1 cellular context compared by ENCODE assay signal in the genomic region with DNA sequence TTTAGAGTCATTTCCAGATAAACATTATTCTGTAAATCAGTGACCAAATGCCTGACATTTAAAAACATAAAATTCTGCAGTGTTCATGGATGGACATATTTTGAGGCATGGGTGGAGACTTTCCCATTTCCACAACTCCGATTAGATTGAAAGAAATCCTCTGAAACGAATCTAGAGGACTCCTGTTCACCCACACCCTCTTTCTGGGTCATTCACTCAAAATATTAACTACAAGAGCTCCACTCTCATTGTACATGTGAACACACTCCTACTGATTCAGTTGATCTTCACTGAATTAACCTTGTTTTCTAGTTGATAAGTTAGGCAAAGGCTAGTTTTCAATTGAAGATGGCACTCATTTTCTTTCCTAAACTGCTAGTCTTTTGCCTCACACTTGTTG.
TF ChIP-seq lines count a peak whose summit lies in the region.

No MANE protein-coding gene starts in this region.

TF ChIP-seq in GM12878, 131 proteins besides CTCF, POLR2A, EP300 and RAD21:
- TF ChIP-seq CHD2 (IDR thresholded peaks at IDR 0.05; ENCODE audit: borderline replicate concordance, low read depth, low read length): no peak
- TF ChIP-seq IKZF2 (IDR thresholded peaks at IDR 0.05): no peak
- no peak for TF ChIP-seq STAT1 (conservative IDR thresholded peaks at IDR 0.05)
- TF ChIP-seq, protein P1, sequence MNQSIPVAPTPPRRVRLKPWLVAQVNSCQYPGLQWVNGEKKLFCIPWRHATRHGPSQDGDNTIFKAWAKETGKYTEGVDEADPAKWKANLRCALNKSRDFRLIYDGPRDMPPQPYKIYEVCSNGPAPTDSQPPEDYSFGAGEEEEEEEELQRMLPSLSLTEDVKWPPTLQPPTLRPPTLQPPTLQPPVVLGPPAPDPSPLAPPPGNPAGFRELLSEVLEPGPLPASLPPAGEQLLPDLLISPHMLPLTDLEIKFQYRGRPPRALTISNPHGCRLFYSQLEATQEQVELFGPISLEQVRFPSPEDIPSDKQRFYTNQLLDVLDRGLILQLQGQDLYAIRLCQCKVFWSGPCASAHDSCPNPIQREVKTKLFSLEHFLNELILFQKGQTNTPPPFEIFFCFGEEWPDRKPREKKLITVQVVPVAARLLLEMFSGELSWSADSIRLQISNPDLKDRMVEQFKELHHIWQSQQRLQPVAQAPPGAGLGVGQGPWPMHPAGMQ (IDR thresholded peaks at IDR 0.05; ENCODE audit: borderline replicate concordance): no peak
- no peak for TF ChIP-seq SIX5 (IDR thresholded peaks at IDR 0.05; ENCODE audit: low read depth, low read length, severe bottlenecking)
- TF ChIP-seq, protein P2, sequence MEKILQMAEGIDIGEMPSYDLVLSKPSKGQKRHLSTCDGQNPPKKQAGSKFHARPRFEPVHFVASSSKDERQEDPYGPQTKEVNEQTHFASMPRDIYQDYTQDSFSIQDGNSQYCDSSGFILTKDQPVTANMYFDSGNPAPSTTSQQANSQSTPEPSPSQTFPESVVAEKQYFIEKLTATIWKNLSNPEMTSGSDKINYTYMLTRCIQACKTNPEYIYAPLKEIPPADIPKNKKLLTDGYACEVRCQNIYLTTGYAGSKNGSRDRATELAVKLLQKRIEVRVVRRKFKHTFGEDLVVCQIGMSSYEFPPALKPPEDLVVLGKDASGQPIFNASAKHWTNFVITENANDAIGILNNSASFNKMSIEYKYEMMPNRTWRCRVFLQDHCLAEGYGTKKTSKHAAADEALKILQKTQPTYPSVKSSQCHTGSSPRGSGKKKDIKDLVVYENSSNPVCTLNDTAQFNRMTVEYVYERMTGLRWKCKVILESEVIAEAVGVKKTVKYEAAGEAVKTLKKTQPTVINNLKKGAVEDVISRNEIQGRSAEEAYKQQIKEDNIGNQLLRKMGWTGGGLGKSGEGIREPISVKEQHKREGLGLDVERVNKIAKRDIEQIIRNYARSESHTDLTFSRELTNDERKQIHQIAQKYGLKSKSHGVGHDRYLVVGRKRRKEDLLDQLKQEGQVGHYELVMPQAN (conservative IDR thresholded peaks at IDR 0.05): no peak
- no peak for TF ChIP-seq ZNF622 (IDR thresholded peaks at IDR 0.05)
- no peak for TF ChIP-seq CBX5 (IDR thresholded peaks at IDR 0.05; ENCODE audit: low read depth)
- TF ChIP-seq, protein P3, sequence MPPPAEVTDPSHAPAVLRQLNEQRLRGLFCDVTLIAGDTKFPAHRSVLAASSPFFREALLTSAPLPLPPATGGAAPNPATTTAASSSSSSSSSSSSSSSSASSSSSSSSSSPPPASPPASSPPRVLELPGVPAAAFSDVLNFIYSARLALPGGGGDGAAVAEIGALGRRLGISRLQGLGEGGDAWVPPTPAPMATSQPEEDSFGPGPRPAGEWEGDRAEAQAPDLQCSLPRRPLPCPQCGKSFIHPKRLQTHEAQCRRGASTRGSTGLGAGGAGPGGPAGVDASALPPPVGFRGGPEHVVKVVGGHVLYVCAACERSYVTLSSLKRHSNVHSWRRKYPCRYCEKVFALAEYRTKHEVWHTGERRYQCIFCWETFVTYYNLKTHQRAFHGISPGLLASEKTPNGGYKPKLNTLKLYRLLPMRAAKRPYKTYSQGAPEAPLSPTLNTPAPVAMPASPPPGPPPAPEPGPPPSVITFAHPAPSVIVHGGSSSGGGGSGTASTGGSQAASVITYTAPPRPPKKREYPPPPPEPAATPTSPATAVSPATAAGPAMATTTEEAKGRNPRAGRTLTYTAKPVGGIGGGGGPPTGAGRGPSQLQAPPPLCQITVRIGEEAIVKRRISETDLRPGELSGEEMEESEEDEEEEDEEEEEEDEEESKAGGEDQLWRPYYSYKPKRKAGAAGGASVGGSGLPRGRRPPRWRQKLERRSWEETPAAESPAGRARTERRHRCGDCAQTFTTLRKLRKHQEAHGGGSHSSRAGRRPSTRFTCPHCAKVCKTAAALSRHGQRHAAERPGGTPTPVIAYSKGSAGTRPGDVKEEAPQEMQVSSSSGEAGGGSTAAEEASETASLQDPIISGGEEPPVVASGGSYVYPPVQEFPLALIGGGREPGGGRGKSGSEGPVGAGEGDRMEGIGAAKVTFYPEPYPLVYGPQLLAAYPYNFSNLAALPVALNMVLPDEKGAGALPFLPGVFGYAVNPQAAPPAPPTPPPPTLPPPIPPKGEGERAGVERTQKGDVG (CRISPR knock-in tag; IDR thresholded peaks at IDR 0.05): no peak
- TF ChIP-seq NRF1 (conservative IDR thresholded peaks at IDR 0.05; ENCODE audit: low read depth, low read length): no peak
- no peak for TF ChIP-seq GABPA (IDR thresholded peaks at IDR 0.05; ENCODE audit: low read depth)
- TF ChIP-seq HDGF (IDR thresholded peaks at IDR 0.05): no peak
- TF ChIP-seq SPI1 (IDR thresholded peaks at IDR 0.05; ENCODE audit: borderline replicate concordance, insufficient read depth, low read depth, low read length): no peak
- TF ChIP-seq, protein P4, sequence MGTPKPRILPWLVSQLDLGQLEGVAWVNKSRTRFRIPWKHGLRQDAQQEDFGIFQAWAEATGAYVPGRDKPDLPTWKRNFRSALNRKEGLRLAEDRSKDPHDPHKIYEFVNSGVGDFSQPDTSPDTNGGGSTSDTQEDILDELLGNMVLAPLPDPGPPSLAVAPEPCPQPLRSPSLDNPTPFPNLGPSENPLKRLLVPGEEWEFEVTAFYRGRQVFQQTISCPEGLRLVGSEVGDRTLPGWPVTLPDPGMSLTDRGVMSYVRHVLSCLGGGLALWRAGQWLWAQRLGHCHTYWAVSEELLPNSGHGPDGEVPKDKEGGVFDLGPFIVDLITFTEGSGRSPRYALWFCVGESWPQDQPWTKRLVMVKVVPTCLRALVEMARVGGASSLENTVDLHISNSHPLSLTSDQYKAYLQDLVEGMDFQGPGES (IDR thresholded peaks at IDR 0.05): no peak
- TF ChIP-seq POLR2AphosphoS2 (IDR thresholded peaks at IDR 0.05; ENCODE audit: low read depth, low read length): no peak
- TF ChIP-seq TCF12 (IDR thresholded peaks at IDR 0.05; ENCODE audit: low read depth, low read length): no peak
- no peak for TF ChIP-seq ETV6 (conservative IDR thresholded peaks at IDR 0.05 in 1 of 2, IDR thresholded peaks at IDR 0.05 in 1 of 2; ENCODE audit: borderline replicate concordance in 1 of 2, low read depth in 1 of 2)
